ENCODE assay signal across 8 cellular contexts in the genomic region with DNA sequence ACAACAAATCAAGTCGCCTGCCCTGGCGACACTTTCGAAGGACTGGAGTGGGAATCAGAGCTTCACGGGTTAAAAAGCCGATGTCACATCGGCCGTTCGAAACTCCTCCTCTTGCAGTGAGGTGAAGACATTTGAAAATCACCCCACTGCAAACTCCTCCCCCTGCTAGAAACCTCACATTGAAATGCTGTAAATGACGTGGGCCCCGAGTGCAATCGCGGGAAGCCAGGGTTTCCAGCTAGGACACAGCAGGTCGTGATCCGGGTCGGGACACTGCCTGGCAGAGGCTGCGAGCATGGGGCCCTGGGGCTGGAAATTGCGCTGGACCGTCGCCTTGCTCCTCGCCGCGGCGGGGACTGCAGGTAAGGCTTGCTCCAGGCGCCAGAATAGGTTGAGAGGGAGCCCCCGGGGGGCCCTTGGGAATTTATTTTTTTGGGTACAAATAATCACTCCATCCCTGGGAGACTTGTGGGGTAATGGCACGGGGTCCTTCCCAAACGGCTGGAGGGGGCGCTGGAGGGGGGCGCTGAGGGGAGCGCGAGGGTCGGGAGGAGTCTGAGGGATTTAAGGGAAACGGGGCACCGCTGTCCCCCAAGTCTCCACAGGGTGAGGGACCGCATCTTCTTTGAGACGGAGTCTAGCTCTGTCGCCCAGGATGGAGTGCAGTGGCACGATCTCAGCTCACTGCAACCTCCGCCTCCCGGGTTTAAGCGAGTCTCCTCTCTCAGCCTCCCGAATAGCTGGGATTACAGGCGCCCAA. TPM values are rescaled to one million over a fixed set of nuclear protein-coding genes. Genes with fewer than 3 reads are reported as not detected.
DNase-seq lines count a peak whose midpoint lies in the region; ATAC-seq and TF ChIP-seq lines count a peak whose summit lies in the region.

TSS of gene LDLR (plus strand) at position 210 of the 760 bp plus-strand sequence. CDS start at position 296, 86 bp downstream.

- H3K36me3 ChIP-seq in MM.1S (replicated peaks; ENCODE audit: insufficient read depth, low read length) (no peaks in the 10 kb centered on the region; the same call in 1 of the 2 replicates), SJCRH30 (peaks cover 24% of the 10 kb centered on the region)

- intact Hi-C loops in natural killer cell (cut with micrococcal nuclease), result no loop called here

- DNase-seq in GM10248 (ENCODE audit: extremely low spot score) (peak; percentile 80), MM.1S (peak; percentile 95), SJCRH30 (peak; percentile 87 to 92), fibroblast of the aortic adventitia (ENCODE audit: low read depth) (peak; percentile 93), natural killer cell (peak; percentile 75)
- peak; percentile 89 for DNase-seq in activated effector memory CD4-positive, alpha-beta T cell treated with anti-CD3 and anti-CD28 coated beads, Interleukin-2, amount 50 U/mL, for 16 hours
- peak; percentile 78 for DNase-seq in stimulated activated naive CD4-positive, alpha-beta T cell treated with Interleukin-2 at 50 U/mL for 16 hours (lab: John Stamatoyannopoulos, UW)

- peak within 1 kb of the TSS; percentile 57 for H2AFZ ChIP-seq in MM.1S (ENCODE audit: low read length)

- no peaks in the 10 kb centered on the region for H3K9me3 ChIP-seq in MM.1S (replicated peaks; ENCODE audit: insufficient read depth, low read length)
- no peaks in the 10 kb centered on the region for H3K9me3 ChIP-seq in SJCRH30 (replicated peaks)

- no peaks in the 10 kb centered on the region for H3K27me3 Mint-ChIP-seq in natural killer cell (ENCODE audit: low read depth in 2 of 2)

- H3K27ac ChIP-seq in MM.1S (ENCODE audit: low read length), result peak within 1 kb of the TSS; percentile 95
- H3K27ac ChIP-seq in SJCRH30, result peak within 1 kb of the TSS; percentile 83

- H3K9ac ChIP-seq in MM.1S (ENCODE audit: low read length), result peak within 1 kb of the TSS; percentile 98

- H3K36me3 Mint-ChIP-seq in natural killer cell, result no peaks in the 10 kb centered on the region

- ATAC-seq in natural killer cell (peak; percentile 53 to 65 (median 58)), HG03469 (IDR thresholded peaks at IDR 0.05; ENCODE audit: unreplicated experiment) (no peak)

- peaks cover 27% of the 10 kb centered on the region for H3K4me1 ChIP-seq in MM.1S (ENCODE audit: low read length)
- H3K4me1 ChIP-seq in SJCRH30, result peaks cover 11% of the 10 kb centered on the region

- H4K20me1 ChIP-seq in MM.1S (ENCODE audit: insufficient read depth, low read length), result 0 out of 2 replicates have a peak, but pooled peaks cover 4% of the 10 kb centered on the region

- POLR2A ChIA-PET in GM10248 (lab: Yijun Ruan, JAX), result interaction anchor here (0.5 to 1.2 kb wide), 2 partner anchors 153 to 1254 kb away, joined by 5 to 7 read pairs; partner anchors contain the start of gene PIN1

- peak within 1 kb of the TSS; percentile 96 for H3K4me3 Mint-ChIP-seq in natural killer cell

- H3K4me3 ChIP-seq in MM.1S (ENCODE audit: low read length) (peak within 1 kb of the TSS; percentile 76), SJCRH30 (peak within 1 kb of the TSS; percentile 84), fibroblast of the aortic adventitia (ENCODE audit: low read depth, low read length) (peak within 1 kb of the TSS; percentile 85)

- no peaks in the 10 kb centered on the region for H3K9me2 ChIP-seq in MM.1S (replicated peaks; ENCODE audit: insufficient read depth, low read length)

- peaks cover 26 to 36% of the 10 kb centered on the region in 2 donors for H3K4me1 Mint-ChIP-seq in natural killer cell

- no peaks in the 10 kb centered on the region for H3K9me3 Mint-ChIP-seq in natural killer cell

- peak within 1 kb of the TSS; percentile 91 to 97 for H3K27ac Mint-ChIP-seq in natural killer cell

- CTCF ChIA-PET in GM10248 (lab: Yijun Ruan, JAX), result interaction anchor here (1.3 to 6.8 kb wide), 3 partner anchors 35 to 153 kb away, joined by 3 to 31 read pairs (median 9); no protein-coding TSS in a partner anchor

- H3K4me2 ChIP-seq in MM.1S (ENCODE audit: low read depth, low read length), result peak within 1 kb of the TSS; percentile 59

- H3K79me2 ChIP-seq in MM.1S (ENCODE audit: low read length), result peaks cover 50% of the 10 kb centered on the region

- H3K27me3 ChIP-seq in MM.1S (replicated peaks; ENCODE audit: insufficient read depth, low read length) (no peaks in the 10 kb centered on the region), SJCRH30 (no peaks in the 10 kb centered on the region)

- H3F3A ChIP-seq in MM.1S (ENCODE audit: insufficient read depth, low read length), result peaks cover 47% of the 10 kb centered on the region

- TF ChIP-seq CTCF in GM10248 (IDR thresholded peaks at IDR 0.05; ENCODE audit: control extremely low read depth, extremely low read depth, low read depth, missing control alignments) (no peak), MM.1S (IDR thresholded peaks at IDR 0.05; ENCODE audit: low read length) (no peak), fibroblast of the aortic adventitia (IDR thresholded peaks at IDR 0.05; ENCODE audit: insufficient read depth, low read length) (no peak), natural killer cell (IDR thresholded peaks at IDR 0.05) (no peak)

RNA-seq across cellular contexts. Expression of gene LDLR, which starts in this region (rescaled TPM):
- total RNA-seq in SJCRH30 (2014; rRNA removed; shearing (Covaris generic)), result 51.6 and 57.0 TPM in 2 replicates
- total RNA-seq in fibroblast of the aortic adventitia (ENCODE audit: low replicate concordance) (116 and 217 TPM in 2 replicates), natural killer cell (100 to 1,000 TPM in 2 of 3 donors, 10 to 100 TPM in 1; 84.7 to 172 (median 112) TPM)
